In genomic region chr5:27124590-27124989, GRCh38 we compare ENCODE assay signal across 9 cellular contexts.
DNase-seq lines count a peak whose midpoint lies in the region; ATAC-seq and TF ChIP-seq lines count a peak whose summit lies in the region.
"Had no signal": no experiment of that assay in that cellular context is flagged by ENCODE, and none has a peak within 500 bp of the region (broad histone marks: within the 10 kb centered on the region; RNA-seq: fewer than 3 reads in every experiment).

No MANE protein-coding gene starts in this region.

- no peaks in the 10 kb centered on the region for H3K27me3 ChIP-seq in mesenchymal stem cell (ENCODE audit: control insufficient read depth in 1 of 2, insufficient read depth in 1 of 2, low read length in 2 of 2)

- H2BK5ac ChIP-seq in mesenchymal stem cell (ENCODE audit: low read depth, low read length, poor library complexity, severe bottlenecking): no peak overlapping the region

- H3K4me1 Mint-ChIP-seq in WTC11: no peaks in the 10 kb centered on the region
- H3K4me1 Mint-ChIP-seq in activated CD8-positive, alpha-beta T cell treated with anti-CD3 and anti-CD28 coated beads, Interleukin-2, amount 10 ng/mL, durations not matched to agents 7 days and 5 days (ENCODE audit: low read depth): no peaks in the 10 kb centered on the region
- no peaks in the 10 kb centered on the region for H3K4me1 Mint-ChIP-seq in activated T-cell treated with anti-CD3 and anti-CD28 coated beads, Interleukin-2, amount 50 U/mL, for 24 hours (ENCODE audit: low read depth)

- in situ Hi-C loops in GM13977 (cut with MboI; ENCODE audit: low pct_unique_long_range_greater_than_20kb, low sequenced_read_pairs, unreplicated experiment): no loop called here

- peak; percentile 7 for TF ChIP-seq CTCF in GM13977 (IDR thresholded peaks at IDR 0.05; ENCODE audit: extremely low read depth, insufficient read depth, missing control alignments)
- TF ChIP-seq CTCF in WTC11 (IDR thresholded peaks at IDR 0.05): no peak

- no peak overlapping the region for H3K4ac ChIP-seq in mesenchymal stem cell (ENCODE audit: low read depth in 1 of 2, low read length in 2 of 2)

- H3K36me3 Mint-ChIP-seq in WTC11: peaks cover 4% of the 10 kb centered on the region; the same call in 1 of the 2 replicates
- no peaks in the 10 kb centered on the region for H3K36me3 Mint-ChIP-seq in activated CD8-positive, alpha-beta T cell treated with anti-CD3 and anti-CD28 coated beads, Interleukin-2, amount 10 ng/mL, durations not matched to agents 7 days and 5 days (ENCODE audit: low read depth)
- H3K36me3 Mint-ChIP-seq in activated T-cell treated with anti-CD3 and anti-CD28 coated beads, Interleukin-2, amount 50 U/mL, for 24 hours (ENCODE audit: low read depth): no peaks in the 10 kb centered on the region

- no CpG with 5 or more reads among the region's 3 CpGs for WGBS in mesenchymal stem cell

- DNase-seq in GM13977 (ENCODE audit: low spot score) (no peak), MV-4-11 (lab: John Stamatoyannopoulos, UW) (peak; percentile 15), WTC11 (ENCODE audit: low spot score) (no peak), mesenchymal stem cell (peak; percentile 43), medulla oblongata (ENCODE audit: extremely low spot score) (no peak)
- no peak for DNase-seq in activated CD8-positive, alpha-beta T cell treated with anti-CD3 and anti-CD28 coated beads, Interleukin-2, amount 10 ng/mL, durations not matched to agents 7 days and 5 days
- no peak for DNase-seq in activated T-cell treated with anti-CD3 and anti-CD28 coated beads, Interleukin-2, amount 50 U/mL, for 24 hours
- DNase-seq: foreskin melanocyte had no signal

- no peak overlapping the region for H4K8ac ChIP-seq in mesenchymal stem cell (ENCODE audit: low read length)

- no peaks in the 10 kb centered on the region for H3K9me3 ChIP-seq in mesenchymal stem cell (ENCODE audit: control insufficient read depth, low read length)

- CTCF ChIA-PET in WTC11 (lab: Charles Lee): no interaction called here
- CTCF ChIA-PET in activated CD8-positive, alpha-beta T cell treated with anti-CD3 and anti-CD28 coated beads, Interleukin-2, amount 10 ng/mL, durations not matched to agents 7 days and 5 days (lab: Charles Lee): no interaction called here

- H3K23ac ChIP-seq in mesenchymal stem cell (ENCODE audit: low read length in 2 of 2): no peak overlapping the region

- POLR2A ChIA-PET in WTC11 (lab: Charles Lee): interaction anchor here (0.5 kb wide), 1 partner anchor 1623 kb away, joined by 3 read pairs; no protein-coding TSS in a partner anchor
- POLR2A ChIA-PET in activated CD8-positive, alpha-beta T cell treated with anti-CD3 and anti-CD28 coated beads, Interleukin-2, amount 10 ng/mL, durations not matched to agents 7 days and 5 days (lab: Charles Lee): no interaction called here

- ATAC-seq in WTC11 (peak; percentile 87), GM21717 (IDR thresholded peaks at IDR 0.05; ENCODE audit: unreplicated experiment) (no peak)
- ATAC-seq in activated CD8-positive, alpha-beta T cell treated with anti-CD3 and anti-CD28 coated beads, Interleukin-2, amount 10 ng/mL, durations not matched to agents 7 days and 5 days: no peak

- no peak overlapping the region for H3K18ac ChIP-seq in mesenchymal stem cell (ENCODE audit: low read depth in 1 of 2, low read length in 2 of 2)

- H3K27ac ChIP-seq in mesenchymal stem cell (ENCODE audit: low read length, poor library complexity, severe bottlenecking): no peak overlapping the region

- no peak overlapping the region for H3K27ac Mint-ChIP-seq in WTC11
- H3K27ac Mint-ChIP-seq in activated CD8-positive, alpha-beta T cell treated with anti-CD3 and anti-CD28 coated beads, Interleukin-2, amount 10 ng/mL, durations not matched to agents 7 days and 5 days: no peak overlapping the region
- no peak overlapping the region for H3K27ac Mint-ChIP-seq in activated T-cell treated with anti-CD3 and anti-CD28 coated beads, Interleukin-2, amount 50 U/mL, for 24 hours

- H3K79me1 ChIP-seq in mesenchymal stem cell (replicated peaks; ENCODE audit: low read length, poor library complexity, severe bottlenecking): no peaks in the 10 kb centered on the region

- no peak overlapping the region for H3K14ac ChIP-seq in mesenchymal stem cell (ENCODE audit: low read length in 2 of 2)

- no peak overlapping the region for H2BK15ac ChIP-seq in mesenchymal stem cell (ENCODE audit: low read depth, poor library complexity, severe bottlenecking)

- H2AFZ ChIP-seq in mesenchymal stem cell (ENCODE audit: low read depth, low read length): no peak overlapping the region

- no peak overlapping the region for H2BK12ac ChIP-seq in mesenchymal stem cell (ENCODE audit: low read length in 2 of 2)

- no peak overlapping the region for H2BK120ac ChIP-seq in mesenchymal stem cell (ENCODE audit: low read depth, low read length)

- no peak overlapping the region for H4K91ac ChIP-seq in mesenchymal stem cell (ENCODE audit: low read length)

- peaks cover 11% of the 10 kb centered on the region for H3K9me3 Mint-ChIP-seq in WTC11
- peaks cover 13% of the 10 kb centered on the region for H3K9me3 Mint-ChIP-seq in activated CD8-positive, alpha-beta T cell treated with anti-CD3 and anti-CD28 coated beads, Interleukin-2, amount 10 ng/mL, durations not matched to agents 7 days and 5 days (ENCODE audit: insufficient read depth)
- H3K9me3 Mint-ChIP-seq in activated T-cell treated with anti-CD3 and anti-CD28 coated beads, Interleukin-2, amount 50 U/mL, for 24 hours: peaks cover 17% of the 10 kb centered on the region

- no peak overlapping the region for H3K4me3 Mint-ChIP-seq in WTC11
- H3K4me3 Mint-ChIP-seq in activated CD8-positive, alpha-beta T cell treated with anti-CD3 and anti-CD28 coated beads, Interleukin-2, amount 10 ng/mL, durations not matched to agents 7 days and 5 days: no peak overlapping the region
- no peak overlapping the region for H3K4me3 Mint-ChIP-seq in activated T-cell treated with anti-CD3 and anti-CD28 coated beads, Interleukin-2, amount 50 U/mL, for 24 hours

- no peak overlapping the region for H3K4me3 ChIP-seq in mesenchymal stem cell (ENCODE audit: insufficient read depth in 1 of 2, low read depth in 1 of 2, low read length in 2 of 2)

- no peaks in the 10 kb centered on the region for H3K36me3 ChIP-seq in mesenchymal stem cell (ENCODE audit: control insufficient read depth in 1 of 2, insufficient read depth in 2 of 2, low read depth in 1 of 2, low read length in 2 of 2)

- H3K4me1 ChIP-seq in mesenchymal stem cell (ENCODE audit: control insufficient read depth, insufficient read depth, low read depth, low read length): no peaks in the 10 kb centered on the region

- no peak overlapping the region for H2AK5ac ChIP-seq in mesenchymal stem cell (ENCODE audit: low read length, severe bottlenecking)

- no peak overlapping the region for H3K9ac ChIP-seq in mesenchymal stem cell (ENCODE audit: low read length)

- no peaks in the 10 kb centered on the region for H3K27me3 Mint-ChIP-seq in WTC11 (ENCODE audit: low read depth)
- H3K27me3 Mint-ChIP-seq in activated CD8-positive, alpha-beta T cell treated with anti-CD3 and anti-CD28 coated beads, Interleukin-2, amount 10 ng/mL, durations not matched to agents 7 days and 5 days (ENCODE audit: low read depth): no peaks in the 10 kb centered on the region
- H3K27me3 Mint-ChIP-seq in activated T-cell treated with anti-CD3 and anti-CD28 coated beads, Interleukin-2, amount 50 U/mL, for 24 hours: no peaks in the 10 kb centered on the region

- H3K4me2 ChIP-seq in mesenchymal stem cell (ENCODE audit: low read length, poor library complexity, severe bottlenecking): no peak overlapping the region

TF ChIP-seq in WTC11, 78 proteins besides CTCF, POLR2A, EP300 and RAD21 (continues in another document):
- TF ChIP-seq TP53 (CRISPR knock-in tag; IDR thresholded peaks at IDR 0.05): no peak
- no peak for TF ChIP-seq MXD4 (CRISPR knock-in tag; IDR thresholded peaks at IDR 0.05; ENCODE audit: borderline replicate concordance)
- TF ChIP-seq, protein P1, sequence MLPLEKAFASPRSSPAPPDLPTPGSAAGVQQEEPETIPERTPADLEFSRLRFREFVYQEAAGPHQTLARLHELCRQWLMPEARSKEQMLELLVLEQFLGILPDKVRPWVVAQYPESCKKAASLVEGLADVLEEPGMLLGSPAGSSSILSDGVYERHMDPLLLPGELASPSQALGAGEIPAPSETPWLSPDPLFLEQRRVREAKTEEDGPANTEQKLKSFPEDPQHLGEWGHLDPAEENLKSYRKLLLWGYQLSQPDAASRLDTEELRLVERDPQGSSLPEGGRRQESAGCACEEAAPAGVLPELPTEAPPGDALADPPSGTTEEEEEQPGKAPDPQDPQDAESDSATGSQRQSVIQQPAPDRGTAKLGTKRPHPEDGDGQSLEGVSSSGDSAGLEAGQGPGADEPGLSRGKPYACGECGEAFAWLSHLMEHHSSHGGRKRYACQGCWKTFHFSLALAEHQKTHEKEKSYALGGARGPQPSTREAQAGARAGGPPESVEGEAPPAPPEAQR (CRISPR knock-in tag; IDR thresholded peaks at IDR 0.05): no peak
- TF ChIP-seq ZNF532 (CRISPR knock-in tag; IDR thresholded peaks at IDR 0.05; ENCODE audit: borderline replicate concordance): no peak

Comparison
In these comparisons a context has a peak if more than half of its experiments do, and no peak if none do; other contexts are left out.
1. DNase-seq: peak in MV-4-11 (single experiment) and mesenchymal stem cell (single experiment); none in GM13977 (single experiment), WTC11 (single experiment), activated CD8-positive, alpha-beta T cell treated with anti-CD3 and anti-CD28 coated beads, Interleukin-2, amount 10 ng/mL, durations not matched to agents 7 days and 5 days (single experiment), activated T-cell treated with anti-CD3 and anti-CD28 coated beads, Interleukin-2, amount 50 U/mL, for 24 hours (single experiment) and medulla oblongata (single experiment).